Comparison of ENCODE assay signal across 8 cellular contexts in genomic region chr7:94003446-94004023, GRCh38. TPM values are rescaled to one million over a fixed set of nuclear protein-coding genes. Genes with fewer than 3 reads are reported as not detected.
DNase-seq lines count a peak whose midpoint lies in the region; ATAC-seq, FAIRE-seq and TF ChIP-seq lines count a peak whose summit lies in the region.

No MANE protein-coding gene starts in this region.

- TF ChIP-seq CTCF in endothelial cell (IDR thresholded peaks at IDR 0.05; ENCODE audit: unreplicated experiment) (no peak), D721Med (IDR thresholded peaks at IDR 0.05; ENCODE audit: insufficient read depth, missing control alignments) (no peak)

- H4K20me1 ChIP-seq in BLaER1, result peaks cover 26% of the 10 kb centered on the region; the same call in 1 of the 2 replicates

- H3K4me3 Mint-ChIP-seq in endothelial cell (ENCODE audit: unreplicated experiment), result peak overlapping the region; percentile 99
- H3K4me3 Mint-ChIP-seq in naive B cell, result peak overlapping the region; percentile 97 to 100 (median 99)

- peak overlapping the region; percentile 84 for H3K27ac ChIP-seq in BLaER1

- peaks cover 20% of the 10 kb centered on the region for H3K36me3 ChIP-seq in BLaER1

- peak overlapping the region; percentile 88 for H3K4me3 ChIP-seq in BLaER1

- H3K27ac Mint-ChIP-seq in endothelial cell (ENCODE audit: unreplicated experiment) (peak overlapping the region; percentile 99), naive B cell (peak overlapping the region; percentile 97 to 100 (median 98))

- ATAC-seq in GM18870 (IDR thresholded peaks at IDR 0.05; ENCODE audit: unreplicated experiment) (peak; percentile 12), HG03066 (IDR thresholded peaks at IDR 0.05; ENCODE audit: low read depth, unreplicated experiment) (peak; percentile 25), naive B cell (ENCODE audit: low read depth in 2 of 2) (peak; percentile 24)

- peak overlapping the region; percentile 88 for H3K9ac ChIP-seq in BLaER1

- H3K27me3 Mint-ChIP-seq in endothelial cell (ENCODE audit: unreplicated experiment) (peaks cover 4% of the 10 kb centered on the region), naive B cell (peaks cover 0 to 5% (median 4%) of the 10 kb centered on the region in 3 donors)

- H3K36me3 Mint-ChIP-seq in endothelial cell (ENCODE audit: low read depth, unreplicated experiment) (no peaks in the 10 kb centered on the region), naive B cell (peaks cover 0 to 2% of the 10 kb centered on the region in 2 donors)

- H3K4me1 ChIP-seq in BLaER1, result peaks cover 19% of the 10 kb centered on the region

- FAIRE-seq in D721Med (lab: Jason Lieb, UNC), result no peak

- H3K9me3 ChIP-seq in BLaER1, result no peaks in the 10 kb centered on the region

- DNase-seq in RPMI7951 (ENCODE audit: low read depth) (peak; percentile 16), endothelial cell (ENCODE audit: low spot score) (no peak), naive B cell (no peak), cerebellar cortex (ENCODE audit: low spot score) (no peak), D721Med (ENCODE audit: insufficient read length, low spot score) (no peak)

- peak overlapping the region; percentile 86 for H3K4me2 ChIP-seq in BLaER1

- H3K27me3 ChIP-seq in BLaER1, result no peaks in the 10 kb centered on the region

- peaks cover 22% of the 10 kb centered on the region for H3K4me1 Mint-ChIP-seq in endothelial cell (ENCODE audit: unreplicated experiment)
- peaks cover 38 to 53% (median 51%) of the 10 kb centered on the region in 3 donors for H3K4me1 Mint-ChIP-seq in naive B cell

- H3K9me3 Mint-ChIP-seq in endothelial cell (ENCODE audit: unreplicated experiment) (no peaks in the 10 kb centered on the region), naive B cell (no peaks in the 10 kb centered on the region)

RNA-seq across cellular contexts. Expression of gene BET1, which starts 0.6 kb away (rescaled TPM):
- 60.7 and 61.6 TPM in 2 replicates for total RNA-seq in RPMI7951 (2014; rRNA removed; shearing (Covaris generic))
- 30.0 TPM for total RNA-seq in endothelial cell (ENCODE audit: unreplicated experiment)
- polyA plus RNA-seq in naive B cell (ENCODE audit: low read depth in 6 of 6), result 10 to 100 TPM; 16.5 to 29.3 (median 26.8) TPM
